Comparison of ENCODE assay signal across 11 cellular contexts in the genomic region with DNA sequence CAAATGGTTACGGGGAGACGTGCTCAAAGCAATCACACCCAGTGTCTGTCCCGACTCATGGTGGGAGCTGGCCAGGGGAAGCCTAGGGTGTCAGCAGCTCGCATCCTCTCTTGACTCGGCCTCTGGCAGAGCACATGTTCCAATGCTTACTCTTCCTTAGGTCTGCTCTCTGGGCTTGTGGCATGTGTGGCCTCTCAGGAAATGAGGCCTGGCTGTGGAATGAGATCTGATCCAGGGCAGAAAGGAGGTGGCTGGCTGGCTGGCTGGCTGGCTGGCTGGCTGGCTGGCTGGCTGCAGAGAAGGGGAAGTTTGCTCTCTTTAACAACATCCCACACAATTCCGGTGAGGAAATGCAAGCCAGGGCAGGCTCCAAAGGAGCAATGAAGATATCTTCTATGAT.
DNase-seq lines count a peak whose midpoint lies in the region; ATAC-seq and TF ChIP-seq lines count a peak whose summit lies in the region.
"Had no signal": no experiment of that assay in that cellular context is flagged by ENCODE, and none has a peak within 500 bp of the region (broad histone marks: within the 10 kb centered on the region; RNA-seq: fewer than 3 reads in every experiment).

No MANE protein-coding gene starts in this region.

- H3K79me2 ChIP-seq in smooth muscle cell (ENCODE audit: low read depth), result no peaks in the 10 kb centered on the region
- H3K79me2 ChIP-seq: parathyroid adenoma had no signal

- H3K27me3 ChIP-seq in brain microvascular endothelial cell (replicated peaks) (no peaks in the 10 kb centered on the region), smooth muscle cell (ENCODE audit: low read depth) (no peaks in the 10 kb centered on the region)

- H3F3A ChIP-seq in smooth muscle cell (ENCODE audit: low read depth), result peaks cover 16% of the 10 kb centered on the region

- in situ Hi-C loops in brain microvascular endothelial cell (cut with HindIII; ENCODE audit: low pct_ligation_motif_present, low sequenced_read_pairs), result no loop called here

- WGBS in smooth muscle cell (ENCODE audit: low lambda C conversion rate), result 2% methylated on average over 6 of the region's 6 CpGs

- peak; percentile 83 to 95 for ATAC-seq in left cardiac atrium
- no peak for ATAC-seq in GM21381 (IDR thresholded peaks at IDR 0.05; ENCODE audit: unreplicated experiment)
- no peak for ATAC-seq in HG02642 (IDR thresholded peaks at IDR 0.05; ENCODE audit: poor library complexity, unreplicated experiment)

- peak overlapping the region; percentile 83 for H3K9ac ChIP-seq in smooth muscle cell (ENCODE audit: low read depth)
- H3K9ac ChIP-seq: parathyroid adenoma had no signal

- H3K4me1 ChIP-seq in smooth muscle cell (ENCODE audit: low read depth), result peaks cover 13% of the 10 kb centered on the region
- H3K4me1 ChIP-seq: parathyroid adenoma had no signal

- no peak overlapping the region for H3K4me3 ChIP-seq in brain microvascular endothelial cell (ENCODE audit: low read depth, low read length)
- H3K4me3 ChIP-seq in smooth muscle cell, result no peak overlapping the region

- no peaks in the 10 kb centered on the region for H3K9me3 Mint-ChIP-seq in HFFc6
- H3K9me3 Mint-ChIP-seq: type B pancreatic cell had no signal

- H3K27ac ChIP-seq in brain microvascular endothelial cell (peak overlapping the region; percentile 32), smooth muscle cell (ENCODE audit: low read depth) (peak overlapping the region; percentile 100)
- H3K27ac ChIP-seq: parathyroid adenoma had no signal

- peaks cover 5% of the 10 kb centered on the region; the same call in 1 of the 2 replicates for H3K27me3 Mint-ChIP-seq in HFFc6 (ENCODE audit: insufficient read depth)

- peak overlapping the region; percentile 66 for H3K27ac Mint-ChIP-seq in HFFc6
- H3K27ac Mint-ChIP-seq: type B pancreatic cell had no signal

- H3K9me3 ChIP-seq in smooth muscle cell (replicated peaks; ENCODE audit: low read depth), result no peaks in the 10 kb centered on the region

- no peak overlapping the region for H2AFZ ChIP-seq in smooth muscle cell (ENCODE audit: low read depth)
- H2AFZ ChIP-seq: parathyroid adenoma had no signal

- TF ChIP-seq CTCF in HFFc6 (IDR thresholded peaks at IDR 0.05) (no peak), brain microvascular endothelial cell (IDR thresholded peaks at IDR 0.05; ENCODE audit: low read depth, low read length, missing control alignments) (no peak), smooth muscle cell (IDR thresholded peaks at IDR 0.05; ENCODE audit: borderline replicate concordance, insufficient read depth, poor library complexity, severe bottlenecking) (no peak)

- no peaks in the 10 kb centered on the region for H4K20me1 ChIP-seq in smooth muscle cell (ENCODE audit: low read depth)

- H3K36me3 Mint-ChIP-seq in HFFc6 (ENCODE audit: low read depth), result no peaks in the 10 kb centered on the region
- H3K36me3 Mint-ChIP-seq: type B pancreatic cell had no signal

- H3K4me3 Mint-ChIP-seq in HFFc6, result no peak overlapping the region
- H3K4me3 Mint-ChIP-seq: type B pancreatic cell had no signal

- H3K4me1 Mint-ChIP-seq in HFFc6 (ENCODE audit: low read depth), result peaks cover 21% of the 10 kb centered on the region

- peak; percentile 62 for DNase-seq in HFFc6
- peak; percentile 68 for DNase-seq in brain microvascular endothelial cell
- DNase-seq in left cardiac atrium, result peak; percentile 72
- DNase-seq in smooth muscle cell (lab: John Stamatoyannopoulos, UW; ENCODE audit: unreplicated experiment), result peak; percentile 22
- no peak for DNase-seq in midbrain (lab: John Stamatoyannopoulos, UW)
- no peak for DNase-seq in activated CD4-positive, alpha-beta T cell treated with anti-CD3 and anti-CD28 coated beads for 4 hours
- DNase-seq: NCI-H1048 had no signal

- intact Hi-C loops in left cardiac atrium (cut with DNase I), result no loop called here

- H3K4me2 ChIP-seq in smooth muscle cell, result peak overlapping the region; percentile 77

- no peaks in the 10 kb centered on the region for H3K36me3 ChIP-seq in brain microvascular endothelial cell (replicated peaks)
- no peaks in the 10 kb centered on the region for H3K36me3 ChIP-seq in smooth muscle cell (ENCODE audit: low read depth)

Comparison
In these comparisons a context has a peak if more than half of its experiments do, and no peak if none do; other contexts are left out.
1. DNase-seq: peak in HFFc6 (single experiment), brain microvascular endothelial cell (single experiment), left cardiac atrium (single experiment) and smooth muscle cell (single experiment); none in midbrain (single experiment) and activated CD4-positive, alpha-beta T cell treated with anti-CD3 and anti-CD28 coated beads for 4 hours (0 of 2).
2. ATAC-seq: peak in left cardiac atrium (2 of 2); none in GM21381 (single experiment) and HG02642 (single experiment).